ENCODE assay signal across 24 cellular contexts in genomic region chr15:77713281-77713680, GRCh38.
"Had no signal": no experiment of that assay in that cellular context is flagged by ENCODE, and none has a peak within 500 bp of the region (broad histone marks: within the 10 kb centered on the region; RNA-seq: fewer than 3 reads in every experiment).

No MANE protein-coding gene starts in this region.

- H3K9me3 Mint-ChIP-seq: dendritic cell treated with granulocyte-macrophage colony-stimulating factor and Interleukin-4, amounts not matched to agents 40 ng/mL and 50 ng/mL, for 4 days; effector memory CD8-positive, alpha-beta T cell; endodermal cell had no signal

- ATAC-seq: effector memory CD8-positive, alpha-beta T cell; esophagus mucosa; foreskin keratinocyte; gastrocnemius medialis; gastroesophageal sphincter; heart left ventricle; heart right ventricle had no signal

- H3K27ac ChIP-seq: colonic mucosa, coronary artery, epithelial cell of prostate, esophagus muscularis mucosa, esophagus squamous epithelium, foreskin keratinocyte, gastrocnemius medialis, gastroesophageal sphincter, heart left ventricle, heart right ventricle had no signal

- DNase-seq: colonic mucosa; cortex of kidney; dermis blood vessel endothelial cell; effector CD4-positive, alpha-beta T cell; effector CD8-positive, alpha-beta T cell; effector memory CD4-positive, alpha-beta T cell; effector memory CD8-positive, alpha-beta T cell; endodermal cell; erythroblast; esophagus squamous epithelium; foreskin fibroblast; foreskin keratinocyte; foreskin melanocyte; gastrocnemius medialis; glutamatergic neuron; head of caudate nucleus; heart left ventricle; heart right ventricle had no signal

- H3K4me3 Mint-ChIP-seq: dendritic cell treated with granulocyte-macrophage colony-stimulating factor and Interleukin-4, amounts not matched to agents 40 ng/mL and 50 ng/mL, for 4 days; effector memory CD8-positive, alpha-beta T cell; endodermal cell had no signal
